In the genomic region with DNA sequence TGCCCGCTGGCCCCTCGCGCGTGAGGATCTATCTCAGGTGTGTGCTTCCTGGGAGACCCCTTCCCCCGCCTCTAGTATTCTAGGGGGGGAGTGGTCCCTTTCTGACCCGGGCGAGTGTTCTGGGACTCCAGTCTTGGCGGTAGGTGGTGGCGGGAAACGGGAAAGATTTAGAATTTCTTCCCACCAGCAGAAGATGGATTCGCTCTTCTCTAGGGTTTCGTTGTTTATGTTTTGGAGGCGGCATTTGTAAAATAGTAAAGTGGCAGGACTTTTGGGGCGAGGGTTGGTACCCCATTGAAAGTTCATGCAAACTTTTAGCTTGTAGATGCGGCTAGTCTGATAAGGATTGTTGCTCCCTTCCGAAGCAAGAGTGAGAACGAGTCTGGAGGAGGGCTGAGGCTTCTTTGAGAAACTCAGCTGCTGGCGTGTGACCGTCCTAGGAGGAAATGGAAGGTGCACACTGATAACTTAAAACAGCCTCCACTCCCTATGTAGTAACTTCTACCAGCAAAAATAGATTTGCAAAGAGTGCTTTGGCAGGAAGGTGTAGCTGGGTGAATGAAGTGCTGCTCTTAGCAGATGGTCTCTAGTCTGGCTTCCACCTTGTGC, we compare ENCODE assay signal across 8 cellular contexts. TPM values are rescaled to one million over a fixed set of nuclear protein-coding genes. Genes with fewer than 3 reads are reported as not detected.
A peak's percentile ranks its signal among the peaks of the same experiment; 100 is the strongest.
DNase-seq lines count a peak whose midpoint lies in the region; ATAC-seq and TF ChIP-seq lines count a peak whose summit lies in the region.

No MANE protein-coding gene starts in this region.

- no peaks in the 10 kb centered on the region for H3K9me3 Mint-ChIP-seq in chondrocyte (ENCODE audit: low read depth)

- H3K4me3 Mint-ChIP-seq in chondrocyte (ENCODE audit: unreplicated experiment): peak overlapping the region; percentile 90

- 0% methylated on average over 16 to 19 of the region's 19 CpGs for WGBS in lower leg skin, 2 donors
- WGBS in suprapubic skin: under 1% methylated on average over 15 of the region's 19 CpGs

- no peaks in the 10 kb centered on the region for H3K36me3 Mint-ChIP-seq in chondrocyte (ENCODE audit: low read depth)

- TF ChIP-seq POLR2A in lower leg skin (IDR thresholded peaks at IDR 0.05) (no peak), suprapubic skin (IDR thresholded peaks at IDR 0.05) (no peak)

- no peak for TF ChIP-seq EP300 in suprapubic skin (IDR thresholded peaks at IDR 0.05)

- DNase-seq in CD1c-positive myeloid dendritic cell (ENCODE audit: extremely low spot score): peak; percentile 46
- peak; percentile 24 for DNase-seq in GM19238 (ENCODE audit: insufficient read length, low spot score)
- no peak for DNase-seq in chondrocyte (ENCODE audit: low spot score)
- DNase-seq in lower leg skin (ENCODE audit: low spot score in 2 of 2): no peak
- DNase-seq in suprapubic skin (ENCODE audit: low spot score in 2 of 2): no peak
- no peak for DNase-seq in activated CD4-positive, CD25-positive, alpha-beta regulatory T cell treated with anti-CD3 and anti-CD28 coated beads, Interleukin-2, amount 50 U/mL, for 72 hours

- H3K27ac Mint-ChIP-seq in chondrocyte (ENCODE audit: unreplicated experiment): peak overlapping the region; percentile 95

- H3K27me3 ChIP-seq in suprapubic skin: no peaks in the 10 kb centered on the region

- peak overlapping the region; percentile 99 for H3K27ac ChIP-seq in suprapubic skin

- H3K36me3 ChIP-seq in suprapubic skin: no peaks in the 10 kb centered on the region

- H3K4me3 ChIP-seq in lower leg skin (ENCODE audit: low read depth, poor library complexity, severe bottlenecking) (peak overlapping the region; percentile 37), suprapubic skin (peak overlapping the region; percentile 84)

- peaks cover 51% of the 10 kb centered on the region for H3K4me1 Mint-ChIP-seq in chondrocyte (ENCODE audit: low read depth)

- intact Hi-C loops in lower leg skin (cut with DNase I; ENCODE audit: low total_unique reads): no loop called here

- peaks cover 44% of the 10 kb centered on the region for H3K4me1 ChIP-seq in suprapubic skin

- TF ChIP-seq CTCF in chondrocyte (IDR thresholded peaks at IDR 0.05) (no peak), lower leg skin (IDR thresholded peaks at IDR 0.05) (no peak), suprapubic skin (IDR thresholded peaks at IDR 0.05) (no peak)

- H3K27me3 Mint-ChIP-seq in chondrocyte (ENCODE audit: low read depth): no peaks in the 10 kb centered on the region

- H3K9me3 ChIP-seq in suprapubic skin: no peaks in the 10 kb centered on the region

- peak; percentile 39 for ATAC-seq in HG03175 (IDR thresholded peaks at IDR 0.05; ENCODE audit: unreplicated experiment)
- peak; percentile 14 for ATAC-seq in SK-N-SH treated with all-trans-retinoic acid at 6 μM for 48 hours

TF ChIP-seq in SK-N-SH treated with all-trans-retinoic acid at 6 μM for 48 hours, 23 proteins besides CTCF, POLR2A, EP300 and RAD21:
- TF ChIP-seq TOX (CRISPR knock-in tag; IDR thresholded peaks at IDR 0.05; ENCODE audit: borderline replicate concordance) (no peak), PPARA (CRISPR knock-in tag; IDR thresholded peaks at IDR 0.05; ENCODE audit: borderline replicate concordance) (no peak), ZFP30 (CRISPR knock-in tag; IDR thresholded peaks at IDR 0.05) (no peak), CSDC2 (CRISPR knock-in tag; IDR thresholded peaks at IDR 0.05) (no peak), OSR1 (CRISPR knock-in tag; IDR thresholded peaks at IDR 0.05) (no peak), RARB (CRISPR knock-in tag; IDR thresholded peaks at IDR 0.05) (no peak), ZFP3 (CRISPR knock-in tag; IDR thresholded peaks at IDR 0.05) (no peak), TCF4 (CRISPR knock-in tag; IDR thresholded peaks at IDR 0.05; ENCODE audit: borderline replicate concordance) (no peak), BACH2 (CRISPR knock-in tag; IDR thresholded peaks at IDR 0.05; ENCODE audit: borderline replicate concordance) (no peak), GLIS3 (CRISPR knock-in tag; IDR thresholded peaks at IDR 0.05) (no peak), ZNF8 (CRISPR knock-in tag; IDR thresholded peaks at IDR 0.05) (no peak), ESRRG (CRISPR knock-in tag; IDR thresholded peaks at IDR 0.05) (no peak), ZC3H10 (CRISPR knock-in tag; IDR thresholded peaks at IDR 0.05) (no peak), ISL1 (CRISPR knock-in tag; IDR thresholded peaks at IDR 0.05) (no peak)
- TF ChIP-seq, protein P1, sequence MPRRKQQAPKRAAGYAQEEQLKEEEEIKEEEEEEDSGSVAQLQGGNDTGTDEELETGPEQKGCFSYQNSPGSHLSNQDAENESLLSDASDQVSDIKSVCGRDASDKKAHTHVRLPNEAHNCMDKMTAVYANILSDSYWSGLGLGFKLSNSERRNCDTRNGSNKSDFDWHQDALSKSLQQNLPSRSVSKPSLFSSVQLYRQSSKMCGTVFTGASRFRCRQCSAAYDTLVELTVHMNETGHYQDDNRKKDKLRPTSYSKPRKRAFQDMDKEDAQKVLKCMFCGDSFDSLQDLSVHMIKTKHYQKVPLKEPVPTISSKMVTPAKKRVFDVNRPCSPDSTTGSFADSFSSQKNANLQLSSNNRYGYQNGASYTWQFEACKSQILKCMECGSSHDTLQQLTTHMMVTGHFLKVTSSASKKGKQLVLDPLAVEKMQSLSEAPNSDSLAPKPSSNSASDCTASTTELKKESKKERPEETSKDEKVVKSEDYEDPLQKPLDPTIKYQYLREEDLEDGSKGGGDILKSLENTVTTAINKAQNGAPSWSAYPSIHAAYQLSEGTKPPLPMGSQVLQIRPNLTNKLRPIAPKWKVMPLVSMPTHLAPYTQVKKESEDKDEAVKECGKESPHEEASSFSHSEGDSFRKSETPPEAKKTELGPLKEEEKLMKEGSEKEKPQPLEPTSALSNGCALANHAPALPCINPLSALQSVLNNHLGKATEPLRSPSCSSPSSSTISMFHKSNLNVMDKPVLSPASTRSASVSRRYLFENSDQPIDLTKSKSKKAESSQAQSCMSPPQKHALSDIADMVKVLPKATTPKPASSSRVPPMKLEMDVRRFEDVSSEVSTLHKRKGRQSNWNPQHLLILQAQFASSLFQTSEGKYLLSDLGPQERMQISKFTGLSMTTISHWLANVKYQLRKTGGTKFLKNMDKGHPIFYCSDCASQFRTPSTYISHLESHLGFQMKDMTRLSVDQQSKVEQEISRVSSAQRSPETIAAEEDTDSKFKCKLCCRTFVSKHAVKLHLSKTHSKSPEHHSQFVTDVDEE (CRISPR knock-in tag; IDR thresholded peaks at IDR 0.05): no peak
- TF ChIP-seq, protein P2, sequence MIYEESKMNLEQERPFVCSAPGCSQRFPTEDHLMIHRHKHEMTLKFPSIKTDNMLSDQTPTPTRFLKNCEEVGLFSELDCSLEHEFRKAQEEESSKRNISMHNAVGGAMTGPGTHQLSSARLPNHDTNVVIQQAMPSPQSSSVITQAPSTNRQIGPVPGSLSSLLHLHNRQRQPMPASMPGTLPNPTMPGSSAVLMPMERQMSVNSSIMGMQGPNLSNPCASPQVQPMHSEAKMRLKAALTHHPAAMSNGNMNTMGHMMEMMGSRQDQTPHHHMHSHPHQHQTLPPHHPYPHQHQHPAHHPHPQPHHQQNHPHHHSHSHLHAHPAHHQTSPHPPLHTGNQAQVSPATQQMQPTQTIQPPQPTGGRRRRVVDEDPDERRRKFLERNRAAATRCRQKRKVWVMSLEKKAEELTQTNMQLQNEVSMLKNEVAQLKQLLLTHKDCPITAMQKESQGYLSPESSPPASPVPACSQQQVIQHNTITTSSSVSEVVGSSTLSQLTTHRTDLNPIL (CRISPR knock-in tag; IDR thresholded peaks at IDR 0.05; ENCODE audit: low read depth): no peak
- TF ChIP-seq, protein P3, sequence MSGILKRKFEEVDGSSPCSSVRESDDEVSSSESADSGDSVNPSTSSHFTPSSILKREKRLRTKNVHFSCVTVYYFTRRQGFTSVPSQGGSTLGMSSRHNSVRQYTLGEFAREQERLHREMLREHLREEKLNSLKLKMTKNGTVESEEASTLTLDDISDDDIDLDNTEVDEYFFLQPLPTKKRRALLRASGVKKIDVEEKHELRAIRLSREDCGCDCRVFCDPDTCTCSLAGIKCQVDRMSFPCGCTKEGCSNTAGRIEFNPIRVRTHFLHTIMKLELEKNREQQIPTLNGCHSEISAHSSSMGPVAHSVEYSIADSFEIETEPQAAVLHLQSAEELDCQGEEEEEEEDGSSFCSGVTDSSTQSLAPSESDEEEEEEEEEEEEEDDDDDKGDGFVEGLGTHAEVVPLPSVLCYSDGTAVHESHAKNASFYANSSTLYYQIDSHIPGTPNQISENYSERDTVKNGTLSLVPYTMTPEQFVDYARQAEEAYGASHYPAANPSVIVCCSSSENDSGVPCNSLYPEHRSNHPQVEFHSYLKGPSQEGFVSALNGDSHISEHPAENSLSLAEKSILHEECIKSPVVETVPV (CRISPR knock-in tag; IDR thresholded peaks at IDR 0.05): no peak
- TF ChIP-seq, protein P4, sequence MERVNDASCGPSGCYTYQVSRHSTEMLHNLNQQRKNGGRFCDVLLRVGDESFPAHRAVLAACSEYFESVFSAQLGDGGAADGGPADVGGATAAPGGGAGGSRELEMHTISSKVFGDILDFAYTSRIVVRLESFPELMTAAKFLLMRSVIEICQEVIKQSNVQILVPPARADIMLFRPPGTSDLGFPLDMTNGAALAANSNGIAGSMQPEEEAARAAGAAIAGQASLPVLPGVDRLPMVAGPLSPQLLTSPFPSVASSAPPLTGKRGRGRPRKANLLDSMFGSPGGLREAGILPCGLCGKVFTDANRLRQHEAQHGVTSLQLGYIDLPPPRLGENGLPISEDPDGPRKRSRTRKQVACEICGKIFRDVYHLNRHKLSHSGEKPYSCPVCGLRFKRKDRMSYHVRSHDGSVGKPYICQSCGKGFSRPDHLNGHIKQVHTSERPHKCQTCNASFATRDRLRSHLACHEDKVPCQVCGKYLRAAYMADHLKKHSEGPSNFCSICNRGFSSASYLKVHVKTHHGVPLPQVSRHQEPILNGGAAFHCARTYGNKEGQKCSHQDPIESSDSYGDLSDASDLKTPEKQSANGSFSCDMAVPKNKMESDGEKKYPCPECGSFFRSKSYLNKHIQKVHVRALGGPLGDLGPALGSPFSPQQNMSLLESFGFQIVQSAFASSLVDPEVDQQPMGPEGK (CRISPR knock-in tag; IDR thresholded peaks at IDR 0.05; ENCODE audit: borderline replicate concordance): no peak

RNA-seq across cellular contexts. Expression of a gene that starts 0.4 kb away (rescaled TPM):
- 21.1 to 29.1 TPM (median 25.5 TPM) in 3 replicates for total RNA-seq in chondrocyte
- total RNA-seq in lower leg skin: 10 to 100 TPM; 50.0 to 83.5 (median 64.6) TPM
- 10 to 100 TPM; 34.7 to 77.5 (median 50.3) TPM for total RNA-seq in suprapubic skin

Comparison
In these comparisons a context has a peak if more than half of its experiments do, and no peak if none do; other contexts are left out.
1. DNase-seq: peak in CD1c-positive myeloid dendritic cell (single experiment) and GM19238 (single experiment); none in chondrocyte (single experiment), lower leg skin (0 of 2), suprapubic skin (0 of 2) and activated CD4-positive, CD25-positive, alpha-beta regulatory T cell treated with anti-CD3 and anti-CD28 coated beads, Interleukin-2, amount 50 U/mL, for 72 hours (single experiment).